ENCODE assay signal across 8 cellular contexts in the genomic region with DNA sequence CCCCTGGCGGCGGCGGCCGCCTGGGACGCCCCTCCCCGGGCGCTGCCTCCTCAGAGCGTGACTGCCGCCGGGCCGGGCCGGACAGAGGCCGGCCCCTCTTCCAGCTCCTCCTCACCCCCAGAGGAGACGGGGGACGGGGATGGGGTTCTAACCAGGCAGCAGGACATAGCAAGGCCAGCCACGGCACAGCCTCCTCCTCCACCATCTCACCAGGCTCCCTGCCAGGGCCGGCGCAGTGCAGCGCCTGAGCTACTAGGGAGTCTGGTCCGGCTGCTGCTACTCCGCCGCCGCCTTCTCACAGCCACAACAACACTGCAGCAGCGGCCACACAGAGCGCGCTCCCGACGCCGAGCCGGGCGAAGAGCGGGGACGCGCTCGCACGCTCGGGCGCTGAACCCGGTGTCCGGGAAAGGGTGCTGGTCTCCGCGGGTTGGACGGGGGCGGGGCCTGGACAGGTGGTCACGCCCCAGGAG.
DNase-seq lines count a peak whose midpoint lies in the region; ATAC-seq and TF ChIP-seq lines count a peak whose summit lies in the region.
"Not testable (repeated sequence)": the region's sequence is repeated elsewhere in the genome, so short reads cannot be mapped to it uniquely, and the experiment has no call there.

No MANE protein-coding gene starts in this region.

- DNase-seq in C1 segment of cervical spinal cord (lab: John Stamatoyannopoulos, UW) (peak in 9 of 14 donors; percentile 9 to 80 (median 26)), LHCN-M2 (ENCODE audit: low read depth) (peak; percentile 72), T-helper 1 cell (peak; percentile 21 to 64 (median 38)), dorsolateral prefrontal cortex (peak; percentile 35 to 77 (median 62)), immature natural killer cell (peak; percentile 46 to 60 (median 47)), posterior vena cava (ENCODE audit: low spot score) (peak; percentile 83)
- DNase-seq in stimulated activated CD8-positive, alpha-beta memory T cell treated with anti-CD3 and anti-CD28 coated beads, Interleukin-7, amount 100 ng/mL, for 24 hours (ENCODE audit: low read depth) = peak; percentile 20

- not testable (repeated sequence) for H3K27me3 ChIP-seq in dorsolateral prefrontal cortex

- not testable (repeated sequence) for H3K9me3 Mint-ChIP-seq in activated T-helper 17 cell treated with anti-CD3 and anti-CD28 coated beads, Interleukin-2, amount 50 U/mL, for 72 hours; immature natural killer cell

- not testable (repeated sequence) for ATAC-seq in activated T-helper 17 cell treated with anti-CD3 and anti-CD28 coated beads, Interleukin-2, amount 50 U/mL, for 72 hours (replicated peaks)

- peak overlapping the region; percentile 19 to 75 (median 60) for H3K4me3 ChIP-seq in dorsolateral prefrontal cortex

- not testable (repeated sequence) for H3K4me1 Mint-ChIP-seq in activated T-helper 17 cell treated with anti-CD3 and anti-CD28 coated beads, Interleukin-2, amount 50 U/mL, for 72 hours; immature natural killer cell

- intact Hi-C loops in dorsolateral prefrontal cortex (cut with DNase I); posterior vena cava (cut with DNase I): not testable (repeated sequence)

- peak in 2 of 56 donors; percentile 7 to 8 for TF ChIP-seq CTCF in dorsolateral prefrontal cortex (IDR thresholded peaks at IDR 0.05 in 54 of 56, conservative IDR thresholded peaks at IDR 0.05 in 2 of 56; ENCODE audit: low read depth in 1 of 56, partially characterized antibody in 56 of 56)

- not testable (repeated sequence) for H3K36me3 Mint-ChIP-seq in activated T-helper 17 cell treated with anti-CD3 and anti-CD28 coated beads, Interleukin-2, amount 50 U/mL, for 72 hours (ENCODE audit: low read depth); immature natural killer cell

- not testable (repeated sequence) for H3K27ac Mint-ChIP-seq in activated T-helper 17 cell treated with anti-CD3 and anti-CD28 coated beads, Interleukin-2, amount 50 U/mL, for 72 hours; immature natural killer cell

- peak overlapping the region in 18 of 59 donors; percentile 13 to 73 (median 52) for H3K27ac ChIP-seq in dorsolateral prefrontal cortex

- not testable (repeated sequence) for H3K27me3 Mint-ChIP-seq in activated T-helper 17 cell treated with anti-CD3 and anti-CD28 coated beads, Interleukin-2, amount 50 U/mL, for 72 hours; immature natural killer cell (ENCODE audit: low read depth in 3 of 3)

- peak overlapping the region; percentile 79 for H3K4me3 Mint-ChIP-seq in activated T-helper 17 cell treated with anti-CD3 and anti-CD28 coated beads, Interleukin-2, amount 50 U/mL, for 72 hours
- peak overlapping the region; percentile 77 to 91 (median 83) for H3K4me3 Mint-ChIP-seq in immature natural killer cell

Comparison
In these comparisons a context has a peak if more than half of its experiments do, and no peak if none do; other contexts are left out.
1. DNase-seq: peak in every context shown above with its lines; median percentile 83 in posterior vena cava; 72 in LHCN-M2; 62 in dorsolateral prefrontal cortex; 47 in immature natural killer cell; 38 in T-helper 1 cell; 26 in C1 segment of cervical spinal cord; 20 in stimulated activated CD8-positive, alpha-beta memory T cell treated with anti-CD3 and anti-CD28 coated beads, Interleukin-7, amount 100 ng/mL, for 24 hours.